Comparison of ENCODE assay signal across 9 cellular contexts in the genomic region with DNA sequence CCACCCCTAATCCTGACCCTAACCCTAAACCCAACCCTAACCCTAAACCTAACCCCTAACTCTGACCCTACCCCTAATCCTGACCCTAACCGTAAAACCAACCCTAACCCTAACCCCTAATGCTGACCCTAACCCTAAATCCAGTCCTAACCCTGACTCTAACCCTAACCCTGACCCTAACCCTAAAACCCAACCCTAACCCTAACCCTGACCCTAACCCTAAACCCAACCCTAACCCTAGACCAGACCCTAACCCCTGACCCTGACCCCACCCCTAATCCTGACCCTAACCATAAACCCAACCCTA. TPM values are rescaled to one million over a fixed set of nuclear protein-coding genes. Genes with fewer than 3 reads are reported as not detected.
DNase-seq lines count a peak whose midpoint lies in the region; ATAC-seq, FAIRE-seq and TF ChIP-seq lines count a peak whose summit lies in the region.
"Had no signal": no experiment of that assay in that cellular context is flagged by ENCODE, and none has a peak within 500 bp of the region (broad histone marks: within the 10 kb centered on the region; RNA-seq: fewer than 3 reads in every experiment).

No MANE protein-coding gene starts in this region.

- TF ChIP-seq POLR2A in GM12891 (IDR thresholded peaks at IDR 0.05; ENCODE audit: low read depth, low read length) (no peak), gastroesophageal sphincter (IDR thresholded peaks at IDR 0.05) (no peak), sigmoid colon (IDR thresholded peaks at IDR 0.05) (no peak)

- H3K4me3 ChIP-seq in gastroesophageal sphincter (peak overlapping the region; percentile 96 to 99), sigmoid colon (peak overlapping the region; percentile 75 to 98 (median 89)), pancreas (peak overlapping the region in 2 of 4 donors; percentile 87 to 92)

- TF ChIP-seq CTCF in gastroesophageal sphincter (IDR thresholded peaks at IDR 0.05) = no peak
- no peak for TF ChIP-seq CTCF in sigmoid colon (IDR thresholded peaks at IDR 0.05)
- no peak for TF ChIP-seq CTCF in pancreas (IDR thresholded peaks at IDR 0.05)

- H3K9me3 Mint-ChIP-seq in T-cell = no peaks in the 10 kb centered on the region

- CTCF ChIA-PET in T-cell (lab: Charles Lee) = interaction anchor here in 1 of 2 donors (0.6 kb wide), 1 partner anchor 21 kb away, joined by 3 read pairs; no protein-coding TSS in a partner anchor

- H3K9me3 ChIP-seq in gastroesophageal sphincter = no peaks in the 10 kb centered on the region
- no peaks in the 10 kb centered on the region for H3K9me3 ChIP-seq in sigmoid colon
- H3K9me3 ChIP-seq in pancreas = no peaks in the 10 kb centered on the region

- H3K4me1 ChIP-seq in gastroesophageal sphincter = peaks cover 9 to 47% (median 15%) of the 10 kb centered on the region in 3 donors
- H3K4me1 ChIP-seq in sigmoid colon = peaks cover 0 to 35% (median 30%) of the 10 kb centered on the region in 4 donors
- peaks cover 0 to 6% (median 0%) of the 10 kb centered on the region in 3 donors for H3K4me1 ChIP-seq in pancreas

- ATAC-seq in T-cell (replicated peaks in 1 of 4) = no peak
- no peak for ATAC-seq in gastroesophageal sphincter
- no peak for ATAC-seq in HG03280 (IDR thresholded peaks at IDR 0.05; ENCODE audit: unreplicated experiment)
- no peak for ATAC-seq in pancreas

- H3K4me3 Mint-ChIP-seq in T-cell = peak overlapping the region; percentile 76 to 80 (median 77)

- H3K4me1 Mint-ChIP-seq in T-cell = peaks cover 16 to 28% (median 24%) of the 10 kb centered on the region in 3 donors

- H3K27me3 ChIP-seq in gastroesophageal sphincter (no peaks in the 10 kb centered on the region), sigmoid colon (no peaks in the 10 kb centered on the region), pancreas (no peaks in the 10 kb centered on the region)

- H3K36me3 Mint-ChIP-seq in T-cell = peaks cover 3% of the 10 kb centered on the region

- intact Hi-C loops in sigmoid colon (cut with DNase I) (loop anchor here (2.0 kb wide), 1 partner anchor 30 kb away; the partner anchor contains the start of genes ATP5ME and MYL5), pancreas (cut with DNase I) (no loop called here)

- no peaks in the 10 kb centered on the region for H3K27me3 Mint-ChIP-seq in T-cell
- H3K27me3 Mint-ChIP-seq: activated CD4-positive, alpha-beta T cell treated with anti-CD3 and anti-CD28 coated beads for 36 hours had no signal

- POLR2A ChIA-PET in T-cell (lab: Charles Lee) = no interaction called here

- H3K27ac ChIP-seq in gastroesophageal sphincter = peak overlapping the region in 3 of 4 donors; percentile 65 to 93 (median 84)
- peak overlapping the region; percentile 38 to 86 (median 79) for H3K27ac ChIP-seq in sigmoid colon
- no peak overlapping the region for H3K27ac ChIP-seq in pancreas

- TF ChIP-seq EP300 in gastroesophageal sphincter (IDR thresholded peaks at IDR 0.05) (no peak), sigmoid colon (IDR thresholded peaks at IDR 0.05) (no peak)

- 69 to 100% methylated on average over 1 of the region's 1 CpG for WGBS in gastroesophageal sphincter (ENCODE audit: low coverage in 1 of 2), 2 donors
- 94 to 97% methylated on average over 1 of the region's 1 CpG for WGBS in sigmoid colon, 2 donors
- WGBS in pancreas, 2 donors = 97 to 100% methylated on average over 1 of the region's 1 CpG

- no peak for DNase-seq in GM12891 (ENCODE audit: insufficient read length, low spot score)
- no peak for DNase-seq in T-cell
- DNase-seq in sigmoid colon = no peak
- no peak for DNase-seq in NCI-H1417 (lab: John Stamatoyannopoulos, UW)
- no peak for DNase-seq in globus pallidus (ENCODE audit: low spot score)
- DNase-seq in pancreas = no peak

- FAIRE-seq in GM12891 (lab: Jason Lieb, UNC) (peak; percentile 82), pancreas (lab: Jason Lieb, UNC) (no peak)

- no peak overlapping the region for H3K27ac Mint-ChIP-seq in T-cell
- H3K27ac Mint-ChIP-seq: activated CD4-positive, alpha-beta T cell treated with anti-CD3 and anti-CD28 coated beads for 36 hours had no signal

- no peaks in the 10 kb centered on the region for H3K36me3 ChIP-seq in gastroesophageal sphincter
- H3K36me3 ChIP-seq in sigmoid colon = no peaks in the 10 kb centered on the region
- H3K36me3 ChIP-seq in pancreas = no peaks in the 10 kb centered on the region

TF ChIP-seq in GM12891, 5 proteins besides CTCF, POLR2A, EP300 and RAD21:
- TF ChIP-seq SPI1 (IDR thresholded peaks at IDR 0.05; ENCODE audit: low read depth, low read length) = no peak
- no peak for TF ChIP-seq TAF1 (IDR thresholded peaks at IDR 0.05; ENCODE audit: low read depth, low read length)
- TF ChIP-seq POLR2AphosphoS5 (IDR thresholded peaks at IDR 0.05; ENCODE audit: low read depth, low read length) = no peak
- no peak for TF ChIP-seq PAX5 (IDR thresholded peaks at IDR 0.05; ENCODE audit: insufficient read depth, low read length, severe bottlenecking)
- no peak for TF ChIP-seq POU2F2 (IDR thresholded peaks at IDR 0.05; ENCODE audit: low read depth, low read length)

RNA-seq across cellular contexts. Expression of gene PCGF3, which starts 0.7 kb away (rescaled TPM):
- polyA plus RNA-seq in GM12891 (2012; ENCODE audit: low read depth, missing spikeins) = 20.6 TPM
- total RNA-seq in T-cell = 10 to 100 TPM; 47.0 to 76.9 (median 51.1) TPM
- 10 to 100 TPM; 24.4 to 46.5 (median 40.7) TPM for total RNA-seq in gastroesophageal sphincter
- total RNA-seq in sigmoid colon = 10 to 100 TPM; 26.4 to 60.1 (median 40.2) TPM
- 10 to 100 TPM; 15.6 to 52.9 (median 24.5) TPM for polyA plus RNA-seq in sigmoid colon
- 10 to 100 TPM; 12.3 to 34.3 (median 14.3) TPM for total RNA-seq in pancreas
- 10 to 100 TPM; 43.3 to 66.8 TPM for polyA plus RNA-seq in pancreas

RNA-seq across cellular contexts. Expression of gene SLC49A3, which starts 16.0 kb away (rescaled TPM):
- polyA plus RNA-seq in GM12891 (2012; ENCODE audit: low read depth, missing spikeins) = 0.42 TPM
- total RNA-seq in T-cell (1 to 10 TPM in 4 of 5 donors, under 1 TPM in 1; 0.53 to 2.7 (median 1.4) TPM), gastroesophageal sphincter (1 to 10 TPM; 5.2 to 8.7 (median 7.8) TPM), sigmoid colon (1 to 10 TPM; 3.9 to 5.0 (median 4.5) TPM), pancreas (1 to 10 TPM; 3.3 to 9.0 (median 5.5) TPM)
- polyA plus RNA-seq in sigmoid colon (1 to 10 TPM; 2.4 to 6.4 (median 4.6) TPM), pancreas (10 to 100 TPM; 14.3 to 20.8 TPM)

RNA-seq across cellular contexts. Expression of gene MYL5, which starts 30.6 kb away (rescaled TPM):
- 23.8 TPM for polyA plus RNA-seq in GM12891 (2012; ENCODE audit: low read depth, missing spikeins)
- 10 to 100 TPM; 21.1 to 26.3 (median 21.9) TPM for total RNA-seq in T-cell
- total RNA-seq in gastroesophageal sphincter = 10 to 100 TPM in 1 of 4 donors, 1 to 10 TPM in 3; 1.5 to 12.6 (median 3.8) TPM
- total RNA-seq in sigmoid colon = 10 to 100 TPM in 2 of 4 donors, 1 to 10 TPM in 2; 5.7 to 11.7 (median 9.8) TPM
- 10 to 100 TPM; 19.2 to 29.7 (median 28.7) TPM for polyA plus RNA-seq in sigmoid colon
- total RNA-seq in pancreas = 1 to 10 TPM; 4.0 to 9.0 (median 5.2) TPM
- 10 to 100 TPM; 19.4 to 29.3 TPM for polyA plus RNA-seq in pancreas

RNA-seq across cellular contexts. Expression of gene ATP5ME, which starts 30.8 kb away (rescaled TPM):
- 1,492 TPM for polyA plus RNA-seq in GM12891 (2012; ENCODE audit: low read depth, missing spikeins)
- 100 to 1,000 TPM in 4 of 5 donors, 10 to 100 TPM in 1; 92.4 to 158 (median 145) TPM for total RNA-seq in T-cell
- 100 to 1,000 TPM in 3 of 4 donors, 10 to 100 TPM in 1; 56.9 to 116 (median 106) TPM for total RNA-seq in gastroesophageal sphincter
- 100 to 1,000 TPM; 104 to 244 (median 194) TPM for total RNA-seq in sigmoid colon
- 1,000 to 10,000 TPM in 2 of 3 donors, 100 to 1,000 TPM in 1; 610 to 1,302 (median 1,156) TPM for polyA plus RNA-seq in sigmoid colon
- 100 to 1,000 TPM in 5 of 6 donors, 10 to 100 TPM in 1; 88.4 to 131 (median 111) TPM for total RNA-seq in pancreas
- 100 to 1,000 TPM; 310 to 318 TPM for polyA plus RNA-seq in pancreas

Comparison
In these comparisons a context has a peak if more than half of its experiments do, and no peak if none do; other contexts are left out.
1. H3K27ac ChIP-seq: peak in gastroesophageal sphincter (3 of 4) and sigmoid colon (4 of 4); none in pancreas (0 of 4).